Comparison of ENCODE assay signal across 8 cellular contexts in genomic region chr7:106864298-106865081, GRCh38. TPM values are rescaled to one million over a fixed set of nuclear protein-coding genes. Genes with fewer than 3 reads are reported as not detected.
DNase-seq lines count a peak whose midpoint lies in the region; ATAC-seq, FAIRE-seq and TF ChIP-seq lines count a peak whose summit lies in the region.

No MANE protein-coding gene starts in this region.

- H3K27ac ChIP-seq in GM23248 (no peak overlapping the region), OCI-LY1 (ENCODE audit: low read depth, low read length, poor library complexity, severe bottlenecking) (peak overlapping the region; percentile 69), pancreas (peak overlapping the region in 1 of 4 donors; percentile 1)

- H3K36me3 ChIP-seq in GM23248 (ENCODE audit: low read depth), result no peaks in the 10 kb centered on the region
- peaks cover 24% of the 10 kb centered on the region for H3K36me3 ChIP-seq in OCI-LY1 (ENCODE audit: insufficient read depth, low read length)
- no peaks in the 10 kb centered on the region for H3K36me3 ChIP-seq in pancreas

- no peak overlapping the region for H3K9ac ChIP-seq in GM23248
- peak overlapping the region; percentile 61 for H3K9ac ChIP-seq in OCI-LY1 (ENCODE audit: low read length)

- 99 to 100% methylated on average over 2 of the region's 2 CpGs for WGBS in GM23248 (ENCODE audit: low coverage in 1 of 2, low lambda C conversion rate in 2 of 2, missing lambda C conversion rate in 2 of 2), 2 experiments
- WGBS in pancreas, 2 donors, result 81 to 87% methylated on average over 2 of the region's 2 CpGs

- no peaks in the 10 kb centered on the region for H3K9me3 Mint-ChIP-seq in natural killer cell

- ATAC-seq in GM18858 (IDR thresholded peaks at IDR 0.05; ENCODE audit: unreplicated experiment) (peak; percentile 36), natural killer cell (peak; percentile 43 to 53 (median 48)), pancreas (no peak), HG02973 (IDR thresholded peaks at IDR 0.05; ENCODE audit: unreplicated experiment) (no peak)

- H3K9me2 ChIP-seq in GM23248 (ENCODE audit: insufficient read depth), result no peaks in the 10 kb centered on the region
- no peaks in the 10 kb centered on the region for H3K9me2 ChIP-seq in OCI-LY1 (ENCODE audit: low read depth, low read length)

- TF ChIP-seq CTCF in OCI-LY1 (IDR thresholded peaks at IDR 0.05; ENCODE audit: low read length) (no peak; the same call in 1 of the 2 replicates), natural killer cell (IDR thresholded peaks at IDR 0.05) (no peak), pancreas (IDR thresholded peaks at IDR 0.05) (no peak)

- peak overlapping the region; percentile 94 for H3K4me3 Mint-ChIP-seq in natural killer cell

- in situ Hi-C loops in GM23248 (cut with MboI), result no loop called here

- H3K4me1 Mint-ChIP-seq in natural killer cell, result peaks cover 88% of the 10 kb centered on the region in 2 donors

- H3K9me3 ChIP-seq in GM23248 (ENCODE audit: low read depth) (no peaks in the 10 kb centered on the region), OCI-LY1 (ENCODE audit: low read length) (no peaks in the 10 kb centered on the region), pancreas (no peaks in the 10 kb centered on the region)

- H4K20me1 ChIP-seq in GM23248 (ENCODE audit: insufficient read depth), result no peaks in the 10 kb centered on the region
- no peaks in the 10 kb centered on the region for H4K20me1 ChIP-seq in OCI-LY1 (ENCODE audit: insufficient read depth, low read length)

- H3K4me2 ChIP-seq in GM23248 (ENCODE audit: unreplicated experiment) (no peak overlapping the region), OCI-LY1 (ENCODE audit: low read length) (peak overlapping the region; percentile 60)

- no peaks in the 10 kb centered on the region for H3K27me3 Mint-ChIP-seq in natural killer cell (ENCODE audit: low read depth in 2 of 2)

- no peak for FAIRE-seq in pancreas (lab: Jason Lieb, UNC)

- peaks cover 12% of the 10 kb centered on the region for H3K4me1 ChIP-seq in GM23248 (ENCODE audit: insufficient read depth)
- peaks cover 46% of the 10 kb centered on the region for H3K4me1 ChIP-seq in OCI-LY1 (ENCODE audit: insufficient read depth, low read length, severe bottlenecking)
- no peaks in the 10 kb centered on the region for H3K4me1 ChIP-seq in pancreas

- no peak overlapping the region for H3K4me3 ChIP-seq in GM23248
- H3K4me3 ChIP-seq in OCI-LY1 (ENCODE audit: low read depth, low read length, poor library complexity, severe bottlenecking), result peak overlapping the region; percentile 66
- H3K4me3 ChIP-seq in pancreas, result no peak overlapping the region

- no peaks in the 10 kb centered on the region for H3K36me3 Mint-ChIP-seq in natural killer cell

- DNase-seq in GM23248 (no peak), natural killer cell (no peak), NCI-H1694 (lab: John Stamatoyannopoulos, UW) (no peak), pancreas (no peak)
- DNase-seq in central memory CD4-positive, alpha-beta T cell, result no peak

- intact Hi-C loops in natural killer cell (cut with micrococcal nuclease) (loop anchor here (1.0 to 10.0 kb wide), 4 partner anchors 72 to 880 kb away; partner anchors contain the start of genes CBLL1 and CCDC71L), pancreas (cut with DNase I) (no loop called here)

- peak overlapping the region; percentile 20; the same call in 1 of the 2 replicates for H2AFZ ChIP-seq in GM23248
- H2AFZ ChIP-seq in OCI-LY1 (ENCODE audit: low read length), result peak overlapping the region; percentile 12

- H3K27ac Mint-ChIP-seq in natural killer cell, result peak overlapping the region; percentile 92 to 97

- H3K27me3 ChIP-seq in GM23248 (replicated peaks; ENCODE audit: insufficient read depth) (no peaks in the 10 kb centered on the region), OCI-LY1 (ENCODE audit: insufficient read depth, low read length) (no peaks in the 10 kb centered on the region), pancreas (no peaks in the 10 kb centered on the region)

- no peaks in the 10 kb centered on the region for H3F3A ChIP-seq in GM23248 (ENCODE audit: insufficient read depth)
- no peaks in the 10 kb centered on the region for H3F3A ChIP-seq in OCI-LY1 (ENCODE audit: insufficient read depth, low read length)

- H3K79me2 ChIP-seq in GM23248 (ENCODE audit: insufficient read depth) (no peaks in the 10 kb centered on the region), OCI-LY1 (ENCODE audit: insufficient read depth, low read length) (peaks cover 19% of the 10 kb centered on the region)

RNA-seq across cellular contexts. Expression of gene PIK3CG, which starts 0.6 kb away (rescaled TPM):
- total RNA-seq in GM23248 (2014; rRNA removed; shearing (Covaris generic)), result not detected in 2 replicates
- polyA plus RNA-seq in GM23248 (2016; fragmentation: Nextera tagmentation; extraction: Ambion mirVana), result not detected in 2 replicates
- total RNA-seq in natural killer cell, result 10 to 100 TPM; 64.9 to 83.3 (median 78.2) TPM
- 1 to 10 TPM in 3 of 6 donors, under 1 TPM in 3; 0.39 to 5.3 (median 1.1) TPM for total RNA-seq in pancreas
- under 1 TPM; 0.09 to 0.30 TPM for polyA plus RNA-seq in pancreas

Comparison
In these comparisons a context has a peak if more than half of its experiments do, and no peak if none do; other contexts are left out.
1. ATAC-seq: peak in GM18858 (single experiment) and natural killer cell (3 of 3); none in pancreas (0 of 4) and HG02973 (single experiment).
2. RNA of gene PIK3CG, which starts 0.6 kb away (total RNA-seq): 64.9 to 83.3 TPM in natural killer cell; 0.39 to 5.3 TPM in pancreas and not detected in GM23248; every median in the first group is over 10 times any median in the second.